Comparison of ENCODE assay signal across 22 cellular contexts in the genomic region with DNA sequence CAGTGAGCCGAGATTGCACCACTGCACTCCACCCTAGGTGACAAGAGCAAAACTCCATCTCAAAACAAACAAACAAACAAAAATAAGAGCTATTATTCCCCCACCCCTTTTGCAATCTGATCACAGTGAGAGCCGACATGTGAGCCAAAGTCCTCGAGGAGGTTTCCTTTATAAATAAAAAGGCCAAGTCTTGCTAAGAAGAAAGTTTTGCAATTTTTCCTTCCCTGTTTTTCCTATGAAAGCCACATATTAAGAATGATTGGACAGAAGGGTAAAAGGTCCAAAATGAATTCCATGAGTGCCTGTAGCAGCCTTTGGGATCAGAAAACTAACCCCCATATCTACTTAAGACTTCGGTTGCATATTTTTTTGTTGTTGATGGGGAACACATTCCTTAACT.
"Had no signal": no experiment of that assay in that cellular context is flagged by ENCODE, and none has a peak within 500 bp of the region (broad histone marks: within the 10 kb centered on the region; RNA-seq: fewer than 3 reads in every experiment).

No MANE protein-coding gene starts in this region.

- DNase-seq: activated B cell treated with CpG ODN at 0.5 μM for 24 hours; activated CD4-positive, alpha-beta T cell treated with anti-CD3 and anti-CD28 coated beads for 48 hours; activated CD8-positive, alpha-beta T cell treated with anti-CD3 and anti-CD28 coated beads for 36 hours; activated naive CD4-positive, alpha-beta T cell treated with Interleukin-2 at 50 U/mL for 16 hours; activated T-cell treated with anti-CD3 and anti-CD28 coated beads, Interleukin-2, amount 50 U/mL, for 24 hours; effector CD8-positive, alpha-beta T cell; foreskin melanocyte; glutamatergic neuron; hypothalamus; islet precursor cell; left colon; midbrain; occipital lobe; stimulated activated CD4-positive, alpha-beta T cell treated with anti-CD3 and anti-CD28 coated beads, Interleukin-15, amount 100 ng/mL, for 24 hours; stimulated activated CD4-positive, alpha-beta T cell treated with anti-CD3 and anti-CD28 coated beads, Interleukin-2, amount 100 ng/mL, for 48 hours; T-cell; uterus had no signal

- H3K4me1 Mint-ChIP-seq: activated B cell treated with CpG ODN at 0.5 μM for 24 hours, T-cell had no signal

- H3K4me3 Mint-ChIP-seq: activated B cell treated with CpG ODN at 0.5 μM for 24 hours; activated CD8-positive, alpha-beta T cell treated with anti-CD3 and anti-CD28 coated beads for 36 hours; activated T-cell treated with anti-CD3 and anti-CD28 coated beads, Interleukin-2, amount 50 U/mL, for 24 hours; dendritic cell treated with granulocyte-macrophage colony-stimulating factor and Interleukin-4, amounts not matched to agents 40 ng/mL and 50 ng/mL, for 4 days; T-cell had no signal

- ATAC-seq: activated CD8-positive, alpha-beta T cell treated with anti-CD3 and anti-CD28 coated beads for 36 hours; left colon; SK-N-SH treated with all-trans-retinoic acid at 6 μM for 48 hours; T-cell had no signal

- H3K27me3 Mint-ChIP-seq: activated CD8-positive, alpha-beta T cell treated with anti-CD3 and anti-CD28 coated beads for 36 hours had no signal

- H3K9me3 Mint-ChIP-seq: activated B cell treated with CpG ODN at 0.5 μM for 24 hours; activated CD8-positive, alpha-beta T cell treated with anti-CD3 and anti-CD28 coated beads for 36 hours; activated T-cell treated with anti-CD3 and anti-CD28 coated beads, Interleukin-2, amount 50 U/mL, for 24 hours; activated T-helper 2 cell treated with anti-CD3 and anti-CD28 coated beads, Interferon-gamma antibody, Interleukin-2, Interleukin-4, amounts not matched to agents 10 μg/mL and 5 μg/mL and 100 μg/mL, durations not matched to agents 14 hours and 24 hours and 36 hours; dendritic cell treated with granulocyte-macrophage colony-stimulating factor and Interleukin-4, amounts not matched to agents 40 ng/mL and 50 ng/mL, for 4 days; T-cell had no signal

- H3K4me3 ChIP-seq: ascending aorta, tibial nerve, uterus had no signal

- H3K9me3 ChIP-seq: ascending aorta, tibial nerve, uterus had no signal

- H3K36me3 ChIP-seq: ascending aorta, tibial nerve, uterus had no signal

- H3K27me3 ChIP-seq: ascending aorta, tibial nerve, uterus had no signal

- H3K27ac ChIP-seq: ascending aorta had no signal

- H3K27ac Mint-ChIP-seq: activated B cell treated with CpG ODN at 0.5 μM for 24 hours; activated CD8-positive, alpha-beta T cell treated with anti-CD3 and anti-CD28 coated beads for 36 hours; activated T-cell treated with anti-CD3 and anti-CD28 coated beads, Interleukin-2, amount 50 U/mL, for 24 hours; activated T-helper 2 cell treated with anti-CD3 and anti-CD28 coated beads, Interferon-gamma antibody, Interleukin-2, Interleukin-4, amounts not matched to agents 10 μg/mL and 5 μg/mL and 100 μg/mL, durations not matched to agents 14 hours and 24 hours and 36 hours; dendritic cell treated with granulocyte-macrophage colony-stimulating factor and Interleukin-4, amounts not matched to agents 40 ng/mL and 50 ng/mL, for 4 days; T-cell had no signal

- H3K36me3 Mint-ChIP-seq: T-cell had no signal

- H3K4me1 ChIP-seq: ascending aorta, uterus had no signal
